Comparison of ENCODE assay signal across 8 cellular contexts in the genomic region with DNA sequence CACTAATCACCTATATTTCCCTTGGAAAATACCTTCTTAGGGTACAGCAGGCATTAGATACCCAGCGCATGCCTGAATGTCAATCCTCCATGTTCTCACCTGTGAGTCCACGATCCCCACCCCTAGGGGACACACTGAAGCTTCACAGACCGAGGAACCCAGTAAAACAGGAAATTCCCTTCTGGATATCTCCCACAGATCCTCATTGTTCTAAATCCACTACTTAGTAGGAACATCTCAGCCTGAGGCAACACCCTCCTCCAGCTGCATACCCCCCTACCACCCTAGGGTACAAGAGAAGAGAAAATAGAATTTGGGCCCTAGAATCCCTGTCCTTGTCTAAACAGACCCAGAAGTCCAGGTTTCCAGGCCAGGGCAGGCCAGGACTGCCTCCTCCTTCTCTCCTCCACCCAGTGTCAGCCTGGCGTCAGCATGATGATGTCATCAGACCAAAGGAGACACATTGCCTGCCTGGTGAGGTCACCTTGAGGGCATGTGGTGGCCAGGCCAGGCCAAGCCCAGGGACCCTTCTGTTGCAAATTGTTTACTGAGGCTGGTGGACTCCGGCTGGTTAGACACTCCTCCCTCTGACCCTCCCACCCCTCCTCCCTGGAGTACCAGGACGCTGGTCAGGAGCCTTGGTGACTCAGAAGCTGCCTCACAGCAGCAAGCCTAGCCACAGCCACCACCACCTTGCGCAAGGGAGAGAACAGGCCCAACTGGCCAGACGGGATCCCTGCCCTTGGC. TPM values are rescaled to one million over a fixed set of nuclear protein-coding genes. Genes with fewer than 3 reads are reported as not detected.
DNase-seq lines count a peak whose midpoint lies in the region; ATAC-seq and TF ChIP-seq lines count a peak whose summit lies in the region.

No MANE protein-coding gene starts in this region.

- H3K4me1 Mint-ChIP-seq in neural progenitor cell: peaks cover 21% of the 10 kb centered on the region

- H3F3A ChIP-seq in neural progenitor cell (ENCODE audit: low read depth): no peaks in the 10 kb centered on the region

- TF ChIP-seq CTCF in epithelial cell of proximal tubule (conservative IDR thresholded peaks at IDR 0.05; ENCODE audit: low read depth, low read length) (no peak), neural progenitor cell (IDR thresholded peaks at IDR 0.05) (no peak)

- no peaks in the 10 kb centered on the region for H3K36me3 Mint-ChIP-seq in neural progenitor cell

- no peak overlapping the region for H2AFZ ChIP-seq in neural progenitor cell (replicated peaks)

- no peaks in the 10 kb centered on the region for H3K79me2 ChIP-seq in neural progenitor cell (ENCODE audit: low read depth)

- peak; percentile 68 for DNase-seq in DMS53 treated with DMSO at 0.1 percent for 48 hours (lab: John Stamatoyannopoulos, UW; ENCODE audit: unreplicated experiment)
- DNase-seq in NOMO-1 treated with dmso at 0.1 percent for 144 hours (lab: John Stamatoyannopoulos, UW; ENCODE audit: unreplicated experiment): peak; percentile 79
- peak; percentile 73 for DNase-seq in epithelial cell of proximal tubule (ENCODE audit: low read depth)
- no peak for DNase-seq in neural progenitor cell (ENCODE audit: low spot score)
- no peak for DNase-seq in NCI-H774 (lab: John Stamatoyannopoulos, UW)
- no peak for DNase-seq in globus pallidus (ENCODE audit: low spot score)

- peaks cover 3% of the 10 kb centered on the region for H3K9me3 Mint-ChIP-seq in neural progenitor cell

- H3K4me3 Mint-ChIP-seq in neural progenitor cell: peak overlapping the region; percentile 18

- H3K9ac ChIP-seq in neural progenitor cell: no peak overlapping the region

- H3K4me3 ChIP-seq in epithelial cell of proximal tubule (ENCODE audit: low read depth, low read length) (no peak overlapping the region), neural progenitor cell (no peak overlapping the region)

- no peak overlapping the region for H3K4me2 ChIP-seq in neural progenitor cell

- no peaks in the 10 kb centered on the region for H3K9me3 ChIP-seq in neural progenitor cell (ENCODE audit: low read depth)

- H3K27ac Mint-ChIP-seq in neural progenitor cell: peak overlapping the region; percentile 69

- peaks cover 11% of the 10 kb centered on the region for H3K4me1 ChIP-seq in neural progenitor cell

- H3K27ac ChIP-seq in neural progenitor cell: no peak overlapping the region

- ATAC-seq in GM19351 (IDR thresholded peaks at IDR 0.05; ENCODE audit: unreplicated experiment) (no peak), HG02571 (IDR thresholded peaks at IDR 0.05; ENCODE audit: unreplicated experiment) (no peak)

- peaks cover 14% of the 10 kb centered on the region for H3K27me3 Mint-ChIP-seq in neural progenitor cell (ENCODE audit: insufficient read depth, low read depth)

- no peaks in the 10 kb centered on the region for H4K20me1 ChIP-seq in neural progenitor cell (ENCODE audit: low read depth)

- no peaks in the 10 kb centered on the region for H3K27me3 ChIP-seq in neural progenitor cell

- no peaks in the 10 kb centered on the region for H3K36me3 ChIP-seq in neural progenitor cell

RNA-seq across cellular contexts. Expression of a gene that starts 6.2 kb away (rescaled TPM):
- total RNA-seq in epithelial cell of proximal tubule (3.0 and 6.1 TPM in 2 replicates), neural progenitor cell (ENCODE audit: low replicate concordance) (0.06 TPM in 1 of 2 replicates, not detected in the other)

RNA-seq across cellular contexts. Expression of a gene that starts 13.5 kb away (rescaled TPM):
- total RNA-seq in epithelial cell of proximal tubule: 0.06 and 0.07 TPM in 2 replicates
- total RNA-seq in neural progenitor cell (ENCODE audit: low replicate concordance): 0.06 TPM in 1 of 2 replicates, not detected in the other

RNA-seq across cellular contexts. Expression of a gene that starts 15.0 kb away (rescaled TPM):
- total RNA-seq in epithelial cell of proximal tubule: 2.6 and 6.5 TPM in 2 replicates
- 12.6 and 22.6 TPM in 2 replicates for total RNA-seq in neural progenitor cell (ENCODE audit: low replicate concordance)

RNA-seq across cellular contexts. Expression of a gene that starts 34.7 kb away (rescaled TPM):
- total RNA-seq in epithelial cell of proximal tubule (102 and 103 TPM in 2 replicates), neural progenitor cell (ENCODE audit: low replicate concordance) (57.6 and 74.1 TPM in 2 replicates)

RNA-seq across cellular contexts. Expression of a gene that starts 34.7 kb away (rescaled TPM):
- total RNA-seq in epithelial cell of proximal tubule: 34.2 and 55.9 TPM in 2 replicates
- total RNA-seq in neural progenitor cell (ENCODE audit: low replicate concordance): 39.5 and 46.3 TPM in 2 replicates

Comparison
In these comparisons a context has a peak if more than half of its experiments do, and no peak if none do; other contexts are left out.
1. DNase-seq: peak in DMS53 treated with DMSO at 0.1 percent for 48 hours (single experiment), NOMO-1 treated with dmso at 0.1 percent for 144 hours (single experiment) and epithelial cell of proximal tubule (single experiment); none in neural progenitor cell (single experiment), NCI-H774 (single experiment) and globus pallidus (single experiment).